9 cellular contexts compared by ENCODE assay signal in the genomic region with DNA sequence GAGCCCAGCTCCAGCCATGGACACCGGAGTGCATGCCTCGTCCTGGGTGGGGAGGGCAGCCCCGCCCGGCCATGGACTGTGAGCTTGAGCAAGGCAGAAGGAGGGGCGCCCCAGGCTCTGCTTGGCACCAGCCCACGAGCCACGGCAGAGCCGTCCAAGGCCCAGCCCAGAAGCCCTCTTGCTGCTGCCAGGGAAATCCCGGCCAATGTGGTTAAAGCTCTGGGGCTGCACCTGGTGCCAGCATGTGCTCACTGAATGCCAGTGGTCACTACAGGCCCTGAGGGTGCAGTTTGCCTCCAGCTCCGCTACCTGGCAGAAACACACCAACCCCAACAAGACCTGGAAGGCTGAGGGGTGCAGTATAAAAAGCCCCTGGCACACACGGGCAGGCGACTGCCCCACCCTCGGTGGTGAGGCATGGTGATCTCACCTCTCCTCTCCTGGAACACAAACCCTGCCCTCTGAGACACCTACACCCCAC. TPM values are rescaled to one million over a fixed set of nuclear protein-coding genes. Genes with fewer than 3 reads are reported as not detected.
A peak's percentile ranks its signal among the peaks of the same experiment; 100 is the strongest.
DNase-seq lines count a peak whose midpoint lies in the region; ATAC-seq, FAIRE-seq and TF ChIP-seq lines count a peak whose summit lies in the region.
"Had no signal": no experiment of that assay in that cellular context is flagged by ENCODE, and none has a peak within 500 bp of the region (broad histone marks: within the 10 kb centered on the region; RNA-seq: fewer than 3 reads in every experiment).

No MANE protein-coding gene starts in this region.

- H3K4me1 Mint-ChIP-seq in WTC11: peaks cover 12% of the 10 kb centered on the region; the same call in 1 of the 2 replicates
- H3K4me1 Mint-ChIP-seq in activated CD8-positive, alpha-beta T cell treated with anti-CD3 and anti-CD28 coated beads, Interleukin-2, amount 10 ng/mL, durations not matched to agents 7 days and 5 days (ENCODE audit: low read depth): peaks cover 18% of the 10 kb centered on the region

- DNase-seq in Peyer's patch (peak in 2 of 3 donors; percentile 81 to 84), fibroblast of pulmonary artery (ENCODE audit: low read depth) (peak; percentile 68), pancreas (peak; percentile 84 to 94 (median 86)), Karpas-422 (no peak), WTC11 (ENCODE audit: low spot score) (no peak), NCI-H510A treated with DMSO at 0.1 percent for 48 hours (lab: John Stamatoyannopoulos, UW) (no peak)
- DNase-seq in activated CD8-positive, alpha-beta T cell treated with anti-CD3 and anti-CD28 coated beads, Interleukin-2, amount 10 ng/mL, durations not matched to agents 7 days and 5 days: no peak

- WGBS in pancreas, 2 donors: 1 to 6% methylated on average over 10 to 13 of the region's 13 CpGs

- no peak overlapping the region for H3K4me3 Mint-ChIP-seq in WTC11
- no peak overlapping the region for H3K4me3 Mint-ChIP-seq in activated CD8-positive, alpha-beta T cell treated with anti-CD3 and anti-CD28 coated beads, Interleukin-2, amount 10 ng/mL, durations not matched to agents 7 days and 5 days

- no peaks in the 10 kb centered on the region for H3K27me3 Mint-ChIP-seq in WTC11 (ENCODE audit: low read depth)
- no peaks in the 10 kb centered on the region for H3K27me3 Mint-ChIP-seq in activated CD8-positive, alpha-beta T cell treated with anti-CD3 and anti-CD28 coated beads, Interleukin-2, amount 10 ng/mL, durations not matched to agents 7 days and 5 days (ENCODE audit: low read depth)

- no peak for FAIRE-seq in pancreas (lab: Jason Lieb, UNC)

- no peaks in the 10 kb centered on the region for H3K9me2 ChIP-seq in Karpas-422 (replicated peaks; ENCODE audit: insufficient read depth, low read length)

- intact Hi-C loops in pancreas (cut with DNase I): no loop called here

- H3K79me2 ChIP-seq in Karpas-422 (ENCODE audit: low read length): peaks cover 54% of the 10 kb centered on the region

- ATAC-seq in pancreas (peak; percentile 84 to 89 (median 87)), WTC11 (no peak)
- ATAC-seq in activated CD8-positive, alpha-beta T cell treated with anti-CD3 and anti-CD28 coated beads, Interleukin-2, amount 10 ng/mL, durations not matched to agents 7 days and 5 days: no peak

- H3K9me3 Mint-ChIP-seq in WTC11: no peaks in the 10 kb centered on the region
- H3K9me3 Mint-ChIP-seq in activated CD8-positive, alpha-beta T cell treated with anti-CD3 and anti-CD28 coated beads, Interleukin-2, amount 10 ng/mL, durations not matched to agents 7 days and 5 days (ENCODE audit: insufficient read depth): no peaks in the 10 kb centered on the region

- H2AFZ ChIP-seq in Karpas-422 (ENCODE audit: low read length): no peak overlapping the region

- peak overlapping the region; percentile 90 for H3K4me2 ChIP-seq in BLaER1
- H3K4me2 ChIP-seq in Karpas-422 (ENCODE audit: low read depth, low read length, poor library complexity, severe bottlenecking): no peak overlapping the region

- POLR2A ChIA-PET in WTC11 (lab: Charles Lee): no interaction called here
- POLR2A ChIA-PET in activated CD8-positive, alpha-beta T cell treated with anti-CD3 and anti-CD28 coated beads, Interleukin-2, amount 10 ng/mL, durations not matched to agents 7 days and 5 days (lab: Charles Lee): no interaction called here

- H3K36me3 Mint-ChIP-seq in WTC11: peaks cover 14% of the 10 kb centered on the region
- H3K36me3 Mint-ChIP-seq in activated CD8-positive, alpha-beta T cell treated with anti-CD3 and anti-CD28 coated beads, Interleukin-2, amount 10 ng/mL, durations not matched to agents 7 days and 5 days (ENCODE audit: low read depth): peaks cover 6% of the 10 kb centered on the region

- peak overlapping the region; percentile 41; the same call in 1 of the 2 replicates for H3K27ac ChIP-seq in BLaER1
- H3K27ac ChIP-seq in Peyer's patch: peak overlapping the region in 2 of 4 donors; percentile 47 to 60
- peak overlapping the region; percentile 79 to 83 (median 81) for H3K27ac ChIP-seq in pancreas
- no peak overlapping the region for H3K27ac ChIP-seq in Karpas-422 (ENCODE audit: low read length)
- H3K27ac ChIP-seq: cardiac muscle cell had no signal

- no peak overlapping the region for H3K27ac Mint-ChIP-seq in WTC11
- H3K27ac Mint-ChIP-seq in activated CD8-positive, alpha-beta T cell treated with anti-CD3 and anti-CD28 coated beads, Interleukin-2, amount 10 ng/mL, durations not matched to agents 7 days and 5 days: no peak overlapping the region

- H3K27me3 ChIP-seq in BLaER1 (no peaks in the 10 kb centered on the region), Peyer's patch (no peaks in the 10 kb centered on the region), pancreas (no peaks in the 10 kb centered on the region), Karpas-422 (ENCODE audit: low read length) (no peaks in the 10 kb centered on the region)
- H3K27me3 ChIP-seq: cardiac muscle cell had no signal

- H3K9ac ChIP-seq in BLaER1 (0 out of 2 replicates have a peak overlapping the region, but pooled peaks have one; percentile 4), Karpas-422 (ENCODE audit: low read length) (no peak overlapping the region)

- H4K20me1 ChIP-seq in BLaER1 (peaks cover 100% of the 10 kb centered on the region), Karpas-422 (ENCODE audit: insufficient read depth, low read depth, low read length) (peaks cover 57% of the 10 kb centered on the region)

- TF ChIP-seq POLR2A in Peyer's patch (IDR thresholded peaks at IDR 0.05): no peak

- peaks cover 49% of the 10 kb centered on the region for H3K36me3 ChIP-seq in BLaER1
- H3K36me3 ChIP-seq in Peyer's patch: peaks cover 0 to 25% (median 0%) of the 10 kb centered on the region in 3 donors
- H3K36me3 ChIP-seq in pancreas: peaks cover 0 to 16% (median 16%) of the 10 kb centered on the region in 3 donors
- H3K36me3 ChIP-seq in Karpas-422 (ENCODE audit: insufficient read depth, low read length): no peaks in the 10 kb centered on the region

- H3K4me3 ChIP-seq in BLaER1 (no peak overlapping the region), Peyer's patch (peak overlapping the region in 1 of 4 donors; percentile 21), fibroblast of pulmonary artery (replicated peaks; ENCODE audit: low read depth, low read length) (no peak overlapping the region), pancreas (no peak overlapping the region), Karpas-422 (ENCODE audit: low read length) (no peak overlapping the region)
- H3K4me3 ChIP-seq: cardiac muscle cell had no signal

- H3K9me3 ChIP-seq in BLaER1: no peaks in the 10 kb centered on the region
- no peaks in the 10 kb centered on the region for H3K9me3 ChIP-seq in Peyer's patch
- H3K9me3 ChIP-seq in pancreas: no peaks in the 10 kb centered on the region
- no peaks in the 10 kb centered on the region for H3K9me3 ChIP-seq in Karpas-422 (ENCODE audit: low read length)

- H3K4me1 ChIP-seq in BLaER1 (peaks cover 90% of the 10 kb centered on the region), Peyer's patch (peaks cover 11 to 58% (median 21%) of the 10 kb centered on the region in 4 donors), pancreas (peaks cover 38 to 54% (median 40%) of the 10 kb centered on the region in 3 donors), Karpas-422 (ENCODE audit: low read length) (peaks cover 16% of the 10 kb centered on the region)

- TF ChIP-seq CTCF in Peyer's patch (IDR thresholded peaks at IDR 0.05) (no peak), fibroblast of pulmonary artery (IDR thresholded peaks at IDR 0.05; ENCODE audit: low read length, missing control alignments) (no peak), pancreas (IDR thresholded peaks at IDR 0.05) (no peak), WTC11 (IDR thresholded peaks at IDR 0.05) (no peak)

- CTCF ChIA-PET in WTC11 (lab: Charles Lee): no interaction called here
- CTCF ChIA-PET in activated CD8-positive, alpha-beta T cell treated with anti-CD3 and anti-CD28 coated beads, Interleukin-2, amount 10 ng/mL, durations not matched to agents 7 days and 5 days (lab: Charles Lee): no interaction called here

RNA-seq across cellular contexts. Expression of gene BRD3, which starts 11.8 kb away (rescaled TPM):
- total RNA-seq in Peyer's patch (10 to 100 TPM; 16.3 to 57.8 (median 35.0) TPM), pancreas (10 to 100 TPM; 14.4 to 36.3 (median 17.2) TPM), WTC11 (2021) (100 to 108 TPM (median 105 TPM) in 3 replicates)
- 1 to 10 TPM; 8.8 to 9.0 TPM for polyA plus RNA-seq in pancreas
- total RNA-seq in Karpas-422 (2014; rRNA removed; shearing (Covaris generic); ENCODE audit: low replicate concordance): 4.0 and 7.2 TPM in 2 replicates
- 10 to 100 TPM; 42.1 to 45.2 TPM for total RNA-seq in activated CD8-positive, alpha-beta T cell treated with anti-CD3 and anti-CD28 coated beads, Interleukin-2, amount 10 ng/mL, durations not matched to agents 7 days and 5 days

RNA-seq across cellular contexts. Expression of gene BRD3OS, which starts 30.7 kb away (rescaled TPM):
- 10 to 100 TPM in 1 of 4 donors, 1 to 10 TPM in 3; 1.4 to 11.6 (median 2.3) TPM for total RNA-seq in Peyer's patch
- total RNA-seq in pancreas: 10 to 100 TPM in 1 of 6 donors, 1 to 10 TPM in 5; 6.0 to 12.5 (median 7.3) TPM
- polyA plus RNA-seq in pancreas: 1 to 10 TPM; 4.8 to 9.8 TPM
- 41.0 and 49.5 TPM in 2 replicates for total RNA-seq in Karpas-422 (2014; rRNA removed; shearing (Covaris generic); ENCODE audit: low replicate concordance)
- total RNA-seq in WTC11 (2021): 16.2 to 16.9 TPM (median 16.6 TPM) in 3 replicates
- 10 to 100 TPM; 13.5 to 16.0 TPM for total RNA-seq in activated CD8-positive, alpha-beta T cell treated with anti-CD3 and anti-CD28 coated beads, Interleukin-2, amount 10 ng/mL, durations not matched to agents 7 days and 5 days

Comparison
In these comparisons a context has a peak if more than half of its experiments do, and no peak if none do; other contexts are left out.
1. DNase-seq: peak in Peyer's patch (2 of 3), fibroblast of pulmonary artery (single experiment) and pancreas (6 of 6); none in Karpas-422 (single experiment), WTC11 (single experiment), activated CD8-positive, alpha-beta T cell treated with anti-CD3 and anti-CD28 coated beads, Interleukin-2, amount 10 ng/mL, durations not matched to agents 7 days and 5 days (single experiment) and NCI-H510A treated with DMSO at 0.1 percent for 48 hours (single experiment).
2. ATAC-seq: peak in pancreas (4 of 4); none in WTC11 (single experiment) and activated CD8-positive, alpha-beta T cell treated with anti-CD3 and anti-CD28 coated beads, Interleukin-2, amount 10 ng/mL, durations not matched to agents 7 days and 5 days (single experiment).